In genomic region chr14:97180304-97181200, GRCh38 we compare ENCODE assay signal across 11 cellular contexts.
A peak's percentile ranks its signal among the peaks of the same experiment; 100 is the strongest.
DNase-seq lines count a peak whose midpoint lies in the region; ATAC-seq and TF ChIP-seq lines count a peak whose summit lies in the region.
"Had no signal": no experiment of that assay in that cellular context is flagged by ENCODE, and none has a peak within 500 bp of the region (broad histone marks: within the 10 kb centered on the region; RNA-seq: fewer than 3 reads in every experiment).

No MANE protein-coding gene starts in this region.

- no peak overlapping the region for H3K4me3 ChIP-seq in PC-3 (ENCODE audit: low read length)
- H3K4me3 ChIP-seq in epithelial cell of esophagus (ENCODE audit: low read length): no peak overlapping the region

- peak overlapping the region; percentile 77 for H3K27ac ChIP-seq in PC-3 (ENCODE audit: low read length)

- no peaks in the 10 kb centered on the region for H3K36me3 ChIP-seq in PC-3 (ENCODE audit: low read depth, low read length)

- peak overlapping the region; percentile 40 for H3K4me2 ChIP-seq in PC-3 (ENCODE audit: low read length)

- POLR2A ChIA-PET in PC-3 (lab: Charles Lee; ENCODE audit: unreplicated experiment): no interaction called here

- BruUV-seq in PC-3 (replicated peaks; lab: Mats Ljungman, UMichigan): TSS peak; percentile 25

- intact Hi-C loops in PC-3 (cut with micrococcal nuclease): loop anchor here (1.0 to 10.0 kb wide), 2 partner anchors 73 to 596 kb away; no protein-coding TSS in a partner anchor

- H3K9ac ChIP-seq in PC-3 (ENCODE audit: low read length): peak overlapping the region; percentile 62

- DNase-seq in activated naive CD8-positive, alpha-beta T cell treated with anti-CD3 and anti-CD28 coated beads, Interleukin-2, amount 50 U/mL, for 24 hours: peak; percentile 12
- no peak for DNase-seq in activated naive CD8-positive, alpha-beta T cell treated with anti-CD3 and anti-CD28 coated beads for 36 hours
- DNase-seq in PC-3 (peak; percentile 92), epithelial cell of esophagus (ENCODE audit: low read depth) (peak; percentile 39), stromal cell of bone marrow (ENCODE audit: low read depth) (peak; percentile 28), HuH-7 (ENCODE audit: low spot score) (no peak)

- no peaks in the 10 kb centered on the region for H3K27me3 Mint-ChIP-seq in activated naive CD8-positive, alpha-beta T cell treated with anti-CD3 and anti-CD28 coated beads, Interleukin-2, amount 50 U/mL, for 24 hours
- no peaks in the 10 kb centered on the region for H3K27me3 Mint-ChIP-seq in activated naive CD8-positive, alpha-beta T cell treated with anti-CD3 and anti-CD28 coated beads for 36 hours
- H3K27me3 Mint-ChIP-seq: CD4-positive, alpha-beta T cell; stimulated activated naive CD8-positive, alpha-beta T cell treated with anti-CD3 and anti-CD28 coated beads, Interleukin-15, amount 100 ng/mL, for 72 hours had no signal

- CTCF ChIA-PET in PC-3 (lab: Charles Lee): interaction anchor here (1.3 kb wide), 1 partner anchor 73 kb away, joined by 3 read pairs; no protein-coding TSS in a partner anchor

- H3F3A ChIP-seq in PC-3 (ENCODE audit: low read length, unreplicated experiment): no peaks in the 10 kb centered on the region

- H3K9me2 ChIP-seq in PC-3 (replicated peaks; ENCODE audit: low read length): no peaks in the 10 kb centered on the region

- TF ChIP-seq CTCF in PC-3 (conservative IDR thresholded peaks at IDR 0.05; ENCODE audit: low read depth, low read length) (peak; percentile 70), epithelial cell of esophagus (IDR thresholded peaks at IDR 0.05; ENCODE audit: insufficient read depth, low read depth, low read length, missing control alignments) (no peak)

- H3K79me2 ChIP-seq in PC-3 (ENCODE audit: low read length): no peaks in the 10 kb centered on the region

- H3K9me3 ChIP-seq in PC-3 (ENCODE audit: low read length): no peaks in the 10 kb centered on the region

- peak; percentile 9 for ATAC-seq in activated naive CD8-positive, alpha-beta T cell treated with anti-CD3 and anti-CD28 coated beads, Interleukin-2, amount 50 U/mL, for 24 hours
- ATAC-seq in PC-3: peak; percentile 81
- no peak for ATAC-seq in HG03521 (IDR thresholded peaks at IDR 0.05; ENCODE audit: unreplicated experiment)
- no peak for ATAC-seq in GM21786 (IDR thresholded peaks at IDR 0.05; ENCODE audit: unreplicated experiment)

- H3K4me3 Mint-ChIP-seq in activated naive CD8-positive, alpha-beta T cell treated with anti-CD3 and anti-CD28 coated beads, Interleukin-2, amount 50 U/mL, for 24 hours: no peak overlapping the region
- no peak overlapping the region for H3K4me3 Mint-ChIP-seq in activated naive CD8-positive, alpha-beta T cell treated with anti-CD3 and anti-CD28 coated beads for 36 hours
- H3K4me3 Mint-ChIP-seq: CD4-positive, alpha-beta T cell; dendritic cell treated with granulocyte-macrophage colony-stimulating factor and Interleukin-4, amounts not matched to agents 40 ng/mL and 50 ng/mL, for 4 days had no signal

- peaks cover 39% of the 10 kb centered on the region for H3K4me1 Mint-ChIP-seq in activated naive CD8-positive, alpha-beta T cell treated with anti-CD3 and anti-CD28 coated beads, Interleukin-2, amount 50 U/mL, for 24 hours
- H3K4me1 Mint-ChIP-seq in activated naive CD8-positive, alpha-beta T cell treated with anti-CD3 and anti-CD28 coated beads for 36 hours: peaks cover 30% of the 10 kb centered on the region

- H3K36me3 Mint-ChIP-seq in activated naive CD8-positive, alpha-beta T cell treated with anti-CD3 and anti-CD28 coated beads, Interleukin-2, amount 50 U/mL, for 24 hours (ENCODE audit: low read depth): peaks cover 6% of the 10 kb centered on the region
- H3K36me3 Mint-ChIP-seq in activated naive CD8-positive, alpha-beta T cell treated with anti-CD3 and anti-CD28 coated beads for 36 hours: peaks cover 11% of the 10 kb centered on the region

- no peaks in the 10 kb centered on the region for H4K20me1 ChIP-seq in PC-3 (ENCODE audit: low read length)

- peak overlapping the region; percentile 97 for H3K27ac Mint-ChIP-seq in activated naive CD8-positive, alpha-beta T cell treated with anti-CD3 and anti-CD28 coated beads, Interleukin-2, amount 50 U/mL, for 24 hours
- no peak overlapping the region for H3K27ac Mint-ChIP-seq in activated naive CD8-positive, alpha-beta T cell treated with anti-CD3 and anti-CD28 coated beads for 36 hours
- H3K27ac Mint-ChIP-seq: CD4-positive, alpha-beta T cell; dendritic cell treated with granulocyte-macrophage colony-stimulating factor and Interleukin-4, amounts not matched to agents 40 ng/mL and 50 ng/mL, for 4 days; stimulated activated naive CD8-positive, alpha-beta T cell treated with anti-CD3 and anti-CD28 coated beads, Interleukin-15, amount 100 ng/mL, for 72 hours had no signal

- H3K9me3 Mint-ChIP-seq in activated naive CD8-positive, alpha-beta T cell treated with anti-CD3 and anti-CD28 coated beads, Interleukin-2, amount 50 U/mL, for 24 hours: peaks cover 14% of the 10 kb centered on the region
- peaks cover 10% of the 10 kb centered on the region for H3K9me3 Mint-ChIP-seq in activated naive CD8-positive, alpha-beta T cell treated with anti-CD3 and anti-CD28 coated beads for 36 hours
- H3K9me3 Mint-ChIP-seq: CD4-positive, alpha-beta T cell had no signal

- H3K4me1 ChIP-seq in PC-3 (ENCODE audit: insufficient read depth, low read length): peaks cover 40% of the 10 kb centered on the region

- peak overlapping the region; percentile 76 for H2AFZ ChIP-seq in PC-3 (ENCODE audit: low read length)

- no peaks in the 10 kb centered on the region for H3K27me3 ChIP-seq in PC-3 (ENCODE audit: low read length)

Comparison
In these comparisons a context has a peak if more than half of its experiments do, and no peak if none do; other contexts are left out.
1. DNase-seq: peak in activated naive CD8-positive, alpha-beta T cell treated with anti-CD3 and anti-CD28 coated beads, Interleukin-2, amount 50 U/mL, for 24 hours (single experiment), PC-3 (single experiment), epithelial cell of esophagus (single experiment) and stromal cell of bone marrow (single experiment); none in activated naive CD8-positive, alpha-beta T cell treated with anti-CD3 and anti-CD28 coated beads for 36 hours (single experiment) and HuH-7 (single experiment).
2. ATAC-seq: peak in activated naive CD8-positive, alpha-beta T cell treated with anti-CD3 and anti-CD28 coated beads, Interleukin-2, amount 50 U/mL, for 24 hours (single experiment) and PC-3 (single experiment); none in HG03521 (single experiment) and GM21786 (single experiment).